8 cellular contexts compared by ENCODE assay signal in the genomic region with DNA sequence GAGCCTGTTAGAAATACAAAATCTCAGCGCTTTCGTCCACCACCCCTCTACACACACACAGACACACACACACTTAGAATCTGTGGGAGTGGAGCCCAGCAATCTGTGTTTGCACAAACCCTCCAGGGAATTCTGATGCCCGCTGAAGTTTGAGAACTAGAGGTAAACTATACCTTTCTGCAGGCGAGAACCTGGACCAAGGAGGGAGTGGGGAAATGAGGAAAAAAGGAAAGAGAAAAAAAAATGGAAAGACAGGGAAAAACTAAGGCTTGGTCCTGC. TPM values are rescaled to one million over a fixed set of nuclear protein-coding genes. Genes with fewer than 3 reads are reported as not detected.
A peak's percentile ranks its signal among the peaks of the same experiment; 100 is the strongest.
DNase-seq lines count a peak whose midpoint lies in the region; ATAC-seq, FAIRE-seq and TF ChIP-seq lines count a peak whose summit lies in the region.

No MANE protein-coding gene starts in this region.

- no peak overlapping the region for H3K4me2 ChIP-seq in HepG2 (ENCODE audit: low read depth, low read length)

- H3K4me3 Mint-ChIP-seq in MCF 10A (ENCODE audit: unreplicated experiment): peak overlapping the region; percentile 70

- intact Hi-C loops in HepG2 (cut with micrococcal nuclease; ENCODE audit: unreplicated experiment): no loop called here
- intact Hi-C loops in right lobe of liver (cut with DNase I): no loop called here
- intact Hi-C loops in MCF 10A (cut with micrococcal nuclease): no loop called here
- intact Hi-C loops in aorta (cut with DNase I): loop anchor here (2.0 to 5.0 kb wide), 4 partner anchors 92 to 222 kb away; a partner anchor contains a TSS

- POLR2A ChIA-PET in HepG2 (lab: Yijun Ruan, JAX): no interaction called here
- POLR2A ChIA-PET in MCF 10A (lab: Yijun Ruan, JAX): interaction anchor here (0.6 to 1.5 kb wide), 6 partner anchors 20 to 120 kb away, joined by 3 to 5 read pairs (median 4); no protein-coding TSS in a partner anchor

- TF ChIP-seq CTCF in HepG2 (CRISPR knock-in tag; IDR thresholded peaks at IDR 0.05) (no peak), right lobe of liver (IDR thresholded peaks at IDR 0.05) (no peak), MCF 10A (IDR thresholded peaks at IDR 0.05; ENCODE audit: unreplicated experiment) (no peak)

- H3K79me2 ChIP-seq in HepG2 (ENCODE audit: insufficient read depth, low read length): no peaks in the 10 kb centered on the region

- peaks cover 6% of the 10 kb centered on the region for H3K4me1 Mint-ChIP-seq in MCF 10A (ENCODE audit: insufficient read depth, unreplicated experiment)

- H3K27me3 Mint-ChIP-seq in MCF 10A (ENCODE audit: insufficient read depth, unreplicated experiment): peaks cover 89% of the 10 kb centered on the region

- DNase-seq in HepG2 (ENCODE audit: low spot score) (no peak), right lobe of liver (no peak), MCF 10A (ENCODE audit: unreplicated experiment) (no peak), aorta (no peak), NCI-H2107 treated with DMSO at 0.1 percent for 48 hours (lab: John Stamatoyannopoulos, UW; ENCODE audit: unreplicated experiment) (no peak), SW480 (ENCODE audit: low spot score) (no peak)

- no peak for FAIRE-seq in HepG2 (lab: Jason Lieb, UNC)

- H2AFZ ChIP-seq in HepG2 (ENCODE audit: low read length): no peak overlapping the region

- H3K4me1 ChIP-seq in HepG2 (ENCODE audit: insufficient read depth, low read length) (peaks cover 22% of the 10 kb centered on the region), right lobe of liver (no peaks in the 10 kb centered on the region), mononuclear cell (ENCODE audit: insufficient read depth, low read length) (peaks cover 38% of the 10 kb centered on the region), aorta (ENCODE audit: control insufficient read depth in 1 of 2, insufficient read depth in 2 of 2, low read length in 2 of 2) (peaks cover 1 to 8% of the 10 kb centered on the region in 2 donors)

- no peak for TF ChIP-seq RAD21 in HepG2 (CRISPR knock-in tag; IDR thresholded peaks at IDR 0.05)

- H3K27ac ChIP-seq in HepG2 (ENCODE audit: extremely low read length, insufficient read depth, low read length): no peak overlapping the region
- H3K27ac ChIP-seq in right lobe of liver: no peak overlapping the region
- H3K27ac ChIP-seq in aorta (ENCODE audit: low read depth in 1 of 2, low read length in 2 of 2): peak overlapping the region in 1 of 2 donors; percentile 81

- CTCF ChIA-PET in HepG2 (lab: Yijun Ruan, JAX; ENCODE audit: low intra/inter-chr PET ratio, low total read pairs): no interaction called here
- CTCF ChIA-PET in MCF 10A (lab: Yijun Ruan, JAX): interaction anchor here (0.6 to 8.1 kb wide), 7 partner anchors 8 to 195 kb away, joined by 3 to 77 read pairs (median 4); no protein-coding TSS in a partner anchor

- H4K20me1 ChIP-seq in HepG2 (ENCODE audit: insufficient read depth, low read length): no peaks in the 10 kb centered on the region

- H3K36me3 ChIP-seq in HepG2 (replicated peaks in 1 of 2; ENCODE audit: control insufficient read depth in 1 of 2, insufficient read depth in 2 of 2, low read length in 2 of 2): no peaks in the 10 kb centered on the region
- no peaks in the 10 kb centered on the region for H3K36me3 ChIP-seq in right lobe of liver
- H3K36me3 ChIP-seq in aorta (ENCODE audit: control insufficient read depth in 1 of 2, insufficient read depth in 2 of 2, low read length in 1 of 2): no peaks in the 10 kb centered on the region

- H3K27me3 ChIP-seq in HepG2 (ENCODE audit: control insufficient read depth in 1 of 2, insufficient read depth in 2 of 2, low read length in 2 of 2) (peaks cover 0 to 42% of the 10 kb centered on the region in 2 experiments), right lobe of liver (no peaks in the 10 kb centered on the region), mononuclear cell (ENCODE audit: insufficient read depth, low read length) (no peaks in the 10 kb centered on the region), aorta (ENCODE audit: control insufficient read depth in 1 of 2, insufficient read depth in 2 of 2, low read length in 1 of 2) (no peaks in the 10 kb centered on the region)

- ATAC-seq in HepG2 (peak; percentile 10; the same call in 2 of the 3 replicates), right lobe of liver (no peak), aorta (ENCODE audit: low FRiP score) (peak; percentile 4), HG03457 (IDR thresholded peaks at IDR 0.05; ENCODE audit: unreplicated experiment) (no peak)

- H3K9me3 Mint-ChIP-seq in MCF 10A (ENCODE audit: unreplicated experiment): no peaks in the 10 kb centered on the region

- BruUV-seq in HepG2 (replicated peaks; lab: Mats Ljungman, UMichigan) (no TSS peak), MCF 10A (replicated peaks; lab: Mats Ljungman, UMichigan) (no TSS peak)

- WGBS in HepG2 (ENCODE audit: low lambda C conversion rate): 15% methylated on average over 4 of the region's 4 CpGs
- WGBS in right lobe of liver (ENCODE audit: insufficient coverage, low coverage, low lambda C conversion rate, missing lambda C conversion rate): 59% methylated on average over 4 of the region's 4 CpGs
- WGBS in aorta, 2 donors: 15 to 18% methylated on average over 4 of the region's 4 CpGs

- TF ChIP-seq POLR2A in HepG2 (IDR thresholded peaks at IDR 0.05; ENCODE audit: insufficient read depth in 1 of 2, low read depth in 2 of 2, low read length in 2 of 2) (no peak), right lobe of liver (IDR thresholded peaks at IDR 0.05) (no peak)

- H3K9ac ChIP-seq in HepG2 (ENCODE audit: insufficient read depth, low read depth, low read length): no peak overlapping the region

- no peak overlapping the region for H3K27ac Mint-ChIP-seq in MCF 10A (ENCODE audit: low read depth, unreplicated experiment)

- H3K4me3 ChIP-seq in HepG2 (replicated peaks in 1 of 3; ENCODE audit: insufficient read depth in 1 of 3, low read depth in 2 of 3, low read length in 3 of 3) (no peak overlapping the region), right lobe of liver (no peak overlapping the region), mononuclear cell (ENCODE audit: low read length) (peak overlapping the region; percentile 79), aorta (ENCODE audit: low read length in 2 of 2) (peak overlapping the region in 1 of 2 donors; percentile 100)

- in situ Hi-C loops in HepG2 (cut with HindIII; ENCODE audit: extremely low pct_ligation_motif_present, low pct_unique_long_range_greater_than_20kb): no loop called here

- H3K9me3 ChIP-seq in HepG2 (ENCODE audit: low read length) (no peaks in the 10 kb centered on the region), right lobe of liver (no peaks in the 10 kb centered on the region), mononuclear cell (ENCODE audit: low read depth, low read length) (no peaks in the 10 kb centered on the region), aorta (ENCODE audit: control insufficient read depth, low read length) (no peaks in the 10 kb centered on the region)

- H3K36me3 Mint-ChIP-seq in MCF 10A (ENCODE audit: insufficient read depth, unreplicated experiment): no peaks in the 10 kb centered on the region

- TF ChIP-seq EP300 in HepG2 (IDR thresholded peaks at IDR 0.05; ENCODE audit: low read depth in 2 of 2, low read length in 2 of 2): no peak
- no peak for TF ChIP-seq EP300 in HepG2 (CRISPR knock-in tag; IDR thresholded peaks at IDR 0.05; ENCODE audit: borderline replicate concordance)

TF ChIP-seq in HepG2, 621 proteins besides CTCF, POLR2A, EP300 and RAD21 (continues in another document):
- TF ChIP-seq, protein P1, sequence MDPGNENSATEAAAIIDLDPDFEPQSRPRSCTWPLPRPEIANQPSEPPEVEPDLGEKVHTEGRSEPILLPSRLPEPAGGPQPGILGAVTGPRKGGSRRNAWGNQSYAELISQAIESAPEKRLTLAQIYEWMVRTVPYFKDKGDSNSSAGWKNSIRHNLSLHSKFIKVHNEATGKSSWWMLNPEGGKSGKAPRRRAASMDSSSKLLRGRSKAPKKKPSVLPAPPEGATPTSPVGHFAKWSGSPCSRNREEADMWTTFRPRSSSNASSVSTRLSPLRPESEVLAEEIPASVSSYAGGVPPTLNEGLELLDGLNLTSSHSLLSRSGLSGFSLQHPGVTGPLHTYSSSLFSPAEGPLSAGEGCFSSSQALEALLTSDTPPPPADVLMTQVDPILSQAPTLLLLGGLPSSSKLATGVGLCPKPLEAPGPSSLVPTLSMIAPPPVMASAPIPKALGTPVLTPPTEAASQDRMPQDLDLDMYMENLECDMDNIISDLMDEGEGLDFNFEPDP (CRISPR knock-in tag; conservative IDR thresholded peaks at IDR 0.05): no peak

RNA-seq across cellular contexts. Expression of a gene that starts 0.5 kb away (rescaled TPM):
- total RNA-seq in HepG2 (2016; rRNA removed; fragmentation: Illumina TruSeq; extraction: Trizol) (not detected in 2 replicates), right lobe of liver (1 to 10 TPM in 5 of 6 experiments, under 1 TPM in 1; 0.68 to 4.6 (median 1.9) TPM), MCF 10A (2022) (15.6 and 37.3 TPM in 2 replicates), mononuclear cell (26.3 TPM), aorta (100 to 1,000 TPM; 185 to 229 TPM)
- total RNA-seq in HepG2 (2016; cell fraction: cytosol; rRNA removed; fragmentation: Illumina TruSeq; extraction: Trizol; ENCODE audit: low read depth): not detected in 2 replicates
- not detected in 2 replicates for total RNA-seq in HepG2 (2016; cell fraction: insoluble cytoplasmic fraction; rRNA removed; fragmentation: Illumina TruSeq; extraction: Trizol)
- not detected in 2 replicates for total RNA-seq in HepG2 (2016; cell fraction: membrane; rRNA removed; fragmentation: Illumina TruSeq; extraction: Trizol)
- total RNA-seq in HepG2 (2016; cell fraction: nucleus; rRNA removed; fragmentation: Illumina TruSeq; extraction: Trizol): not detected in 2 replicates
- polyA plus RNA-seq in HepG2 (2011; rRNA removed) (not detected in 2 replicates), aorta (10 to 100 TPM; 54.9 to 71.4 TPM)
- 0.01 TPM in 1 of 2 replicates, not detected in the other for polyA plus RNA-seq in HepG2 (2011; cell fraction: cytosol; rRNA removed)
- not detected in 2 replicates for polyA plus RNA-seq in HepG2 (2011; cell fraction: nucleus; rRNA removed)
- polyA plus RNA-seq in HepG2 (2012): not detected in 2 replicates
- polyA plus RNA-seq in HepG2 (2016; cell fraction: cytosol; fragmentation: Illumina TruSeq; extraction: Trizol; ENCODE audit: low read depth): not detected in 2 replicates
- not detected in 2 replicates for polyA plus RNA-seq in HepG2 (2016; cell fraction: insoluble cytoplasmic fraction; fragmentation: Illumina TruSeq; extraction: Trizol; ENCODE audit: low read depth)
- not detected in 2 replicates for polyA plus RNA-seq in HepG2 (2016; cell fraction: membrane; fragmentation: Illumina TruSeq; extraction: Trizol; ENCODE audit: low read depth)
- polyA plus RNA-seq in HepG2 (2016; cell fraction: nucleus; fragmentation: Illumina TruSeq; extraction: Trizol; ENCODE audit: insufficient read depth, low read depth): not detected in 2 replicates
- polyA minus RNA-seq in HepG2 (2011; rRNA and poly(A)+ RNA removed; ENCODE audit: low replicate concordance): 1.2 TPM in 1 of 2 replicates, not detected in the other
- not detected in 2 replicates for polyA minus RNA-seq in HepG2 (2011; cell fraction: cytosol; rRNA and poly(A)+ RNA removed)
- polyA minus RNA-seq in HepG2 (2011; cell fraction: nucleus; rRNA and poly(A)+ RNA removed): not detected in 2 replicates

Comparison
In these comparisons a context has a peak if more than half of its experiments do, and no peak if none do; other contexts are left out.
1. ATAC-seq: peak in HepG2 (single experiment) and aorta (single experiment); none in right lobe of liver (0 of 4) and HG03457 (single experiment).
2. intact Hi-C loops: an anchor here in aorta (2.0 to 5.0 kb wide); none called in HepG2, right lobe of liver and MCF 10A.